Comparison of ENCODE assay signal across 1 cellular context in the genomic region with DNA sequence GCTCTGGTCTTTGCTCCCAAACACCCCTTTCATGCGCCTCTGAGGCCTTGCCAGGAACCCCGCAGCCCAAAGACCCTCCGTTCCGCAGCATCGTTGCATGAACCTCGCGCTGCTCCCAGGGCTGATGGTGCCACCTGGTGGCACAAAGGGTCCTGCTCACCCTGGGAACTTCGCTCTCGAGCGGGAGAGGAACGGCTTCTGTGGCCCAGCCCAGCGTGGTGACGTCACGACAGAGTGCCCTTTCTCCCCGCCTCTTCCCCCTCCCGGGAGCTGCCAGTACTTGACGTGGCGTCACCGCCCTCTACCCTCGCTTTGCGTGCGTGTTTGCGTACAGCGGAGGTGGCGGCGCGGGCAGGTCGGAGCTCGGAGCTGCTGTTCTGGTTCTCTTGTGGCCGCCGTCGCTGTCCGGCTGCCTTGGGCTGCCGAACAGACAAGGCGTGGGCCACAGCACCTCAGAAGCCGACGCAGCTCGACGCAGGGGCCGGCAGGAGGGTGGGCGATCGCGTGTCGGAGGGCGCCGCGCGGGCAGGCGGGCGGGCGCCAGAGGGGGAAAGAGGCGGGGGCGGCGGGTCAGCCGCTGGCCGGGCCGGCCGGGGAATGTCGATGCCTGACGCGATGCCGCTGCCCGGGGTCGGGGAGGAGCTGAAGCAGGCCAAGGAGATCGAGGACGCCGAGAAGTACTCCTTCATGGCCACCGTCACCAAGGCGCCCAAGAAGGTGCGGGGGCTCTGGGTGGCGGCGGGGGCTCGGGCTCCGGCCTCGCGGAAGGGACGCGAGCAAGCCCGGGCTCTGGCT.
TF ChIP-seq lines count a peak whose summit lies in the region.

A gene (plus strand): TSS at position 310 of the 795 bp plus-strand sequence. CDS start 288 bp downstream, at position 598.

TF ChIP-seq in HepG2, 621 proteins besides CTCF, POLR2A, EP300 and RAD21 (continued from another document and continues in another):
- TF ChIP-seq ZMYM4 (CRISPR knock-in tag; IDR thresholded peaks at IDR 0.05) (peak; percentile 94), SOX5 (CRISPR knock-in tag; IDR thresholded peaks at IDR 0.05; ENCODE audit: borderline replicate concordance) (peak; percentile 60; the same call in 1 of the 2 replicates), ASH2L (IDR thresholded peaks at IDR 0.05; ENCODE audit: insufficient read length, low read depth, low read length) (peak; percentile 89), ZKSCAN1 (IDR thresholded peaks at IDR 0.05; ENCODE audit: low read length) (no peak), ELF1 (CRISPR knock-in tag; IDR thresholded peaks at IDR 0.05) (peak; percentile 75), RBM39 (IDR thresholded peaks at IDR 0.05; ENCODE audit: low read depth, low read length, poor library complexity, severe bottlenecking) (peak; percentile 79), CCAR2 (optimal IDR thresholded peaks at IDR 0.05; ENCODE audit: low read depth, low read length) (no peak), NCOA5 (CRISPR knock-in tag; IDR thresholded peaks at IDR 0.05) (no peak), ZBTB3 (CRISPR knock-in tag; IDR thresholded peaks at IDR 0.05; ENCODE audit: borderline replicate concordance, low read depth) (peak; percentile 79; the same call in 1 of the 2 replicates), THYN1 (CRISPR knock-in tag; IDR thresholded peaks at IDR 0.05; ENCODE audit: borderline replicate concordance, low read depth) (no peak), PITX1 (CRISPR knock-in tag; IDR thresholded peaks at IDR 0.05) (no peak; the same call in 1 of the 2 replicates), KLF13 (CRISPR knock-in tag; IDR thresholded peaks at IDR 0.05) (0 out of 2 replicates have a peak, but pooled peaks have one; percentile 16), GPN1 (CRISPR knock-in tag; IDR thresholded peaks at IDR 0.05; ENCODE audit: borderline replicate concordance) (no peak), HOXD1 (CRISPR knock-in tag; IDR thresholded peaks at IDR 0.05) (no peak), ZNF816 (CRISPR knock-in tag; IDR thresholded peaks at IDR 0.05; ENCODE audit: borderline replicate concordance) (no peak), KAT2B (IDR thresholded peaks at IDR 0.05; ENCODE audit: borderline replicate concordance, low read depth, low read length) (no peak), ETV5 (CRISPR knock-in tag; IDR thresholded peaks at IDR 0.05; ENCODE audit: borderline replicate concordance) (peak; percentile 57; the same call in 1 of the 2 replicates), CHCHD3 (CRISPR knock-in tag; IDR thresholded peaks at IDR 0.05) (no peak), ZNF773 (CRISPR knock-in tag; IDR thresholded peaks at IDR 0.05; ENCODE audit: borderline replicate concordance) (no peak), SMAD3 (CRISPR knock-in tag; IDR thresholded peaks at IDR 0.05) (peak; percentile 47; the same call in 1 of the 2 replicates), TGIF2 (CRISPR knock-in tag; IDR thresholded peaks at IDR 0.05) (no peak; the same call in none of the 2 replicates), CENPX (CRISPR knock-in tag; IDR thresholded peaks at IDR 0.05) (no peak), NKX3-1 (CRISPR knock-in tag; IDR thresholded peaks at IDR 0.05) (peak; percentile 44; the same call in 1 of the 2 replicates), ONECUT2 (CRISPR knock-in tag; IDR thresholded peaks at IDR 0.05) (no peak), FOXO1 (CRISPR knock-in tag; IDR thresholded peaks at IDR 0.05) (peak; percentile 52; the same call in 1 of the 2 replicates), ZIK1 (CRISPR knock-in tag; IDR thresholded peaks at IDR 0.05; ENCODE audit: borderline replicate concordance, low read depth) (peak; percentile 73; the same call in 1 of the 2 replicates), GTF2F1 (IDR thresholded peaks at IDR 0.05; ENCODE audit: low read length) (no peak), FIP1L1 (IDR thresholded peaks at IDR 0.05; ENCODE audit: borderline replicate concordance, insufficient read depth, low read depth, low read length) (no peak), STAT5B (CRISPR knock-in tag; IDR thresholded peaks at IDR 0.05) (no peak; the same call in 1 of the 2 replicates), MBD4 (IDR thresholded peaks at IDR 0.05; ENCODE audit: borderline replicate concordance, low read length) (no peak), ATF7 (IDR thresholded peaks at IDR 0.05) (peak; percentile 99), ATF7 (CRISPR knock-in tag; IDR thresholded peaks at IDR 0.05) (peak; percentile 91), NRL (CRISPR knock-in tag; IDR thresholded peaks at IDR 0.05; ENCODE audit: borderline replicate concordance) (no peak), HOXA7 (CRISPR knock-in tag; IDR thresholded peaks at IDR 0.05) (no peak), MAFF (IDR thresholded peaks at IDR 0.05; ENCODE audit: low read depth, low read length) (no peak), MAFK (conservative IDR thresholded peaks at IDR 0.05 in 1 of 2, IDR thresholded peaks at IDR 0.05 in 1 of 2; ENCODE audit: low read length in 2 of 2) (no peak), FOXC1 (CRISPR knock-in tag; IDR thresholded peaks at IDR 0.05; ENCODE audit: borderline replicate concordance) (peak; percentile 90)
- TF ChIP-seq, protein P1, sequence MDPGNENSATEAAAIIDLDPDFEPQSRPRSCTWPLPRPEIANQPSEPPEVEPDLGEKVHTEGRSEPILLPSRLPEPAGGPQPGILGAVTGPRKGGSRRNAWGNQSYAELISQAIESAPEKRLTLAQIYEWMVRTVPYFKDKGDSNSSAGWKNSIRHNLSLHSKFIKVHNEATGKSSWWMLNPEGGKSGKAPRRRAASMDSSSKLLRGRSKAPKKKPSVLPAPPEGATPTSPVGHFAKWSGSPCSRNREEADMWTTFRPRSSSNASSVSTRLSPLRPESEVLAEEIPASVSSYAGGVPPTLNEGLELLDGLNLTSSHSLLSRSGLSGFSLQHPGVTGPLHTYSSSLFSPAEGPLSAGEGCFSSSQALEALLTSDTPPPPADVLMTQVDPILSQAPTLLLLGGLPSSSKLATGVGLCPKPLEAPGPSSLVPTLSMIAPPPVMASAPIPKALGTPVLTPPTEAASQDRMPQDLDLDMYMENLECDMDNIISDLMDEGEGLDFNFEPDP (CRISPR knock-in tag; conservative IDR thresholded peaks at IDR 0.05): 0 out of 2 replicates have a peak, but pooled peaks have one; percentile 69
- TF ChIP-seq, protein P2, sequence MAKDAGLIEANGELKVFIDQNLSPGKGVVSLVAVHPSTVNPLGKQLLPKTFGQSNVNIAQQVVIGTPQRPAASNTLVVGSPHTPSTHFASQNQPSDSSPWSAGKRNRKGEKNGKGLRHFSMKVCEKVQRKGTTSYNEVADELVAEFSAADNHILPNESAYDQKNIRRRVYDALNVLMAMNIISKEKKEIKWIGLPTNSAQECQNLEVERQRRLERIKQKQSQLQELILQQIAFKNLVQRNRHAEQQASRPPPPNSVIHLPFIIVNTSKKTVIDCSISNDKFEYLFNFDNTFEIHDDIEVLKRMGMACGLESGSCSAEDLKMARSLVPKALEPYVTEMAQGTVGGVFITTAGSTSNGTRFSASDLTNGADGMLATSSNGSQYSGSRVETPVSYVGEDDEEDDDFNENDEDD (CRISPR knock-in tag; IDR thresholded peaks at IDR 0.05; ENCODE audit: borderline replicate concordance): peak; percentile 86
- TF ChIP-seq, protein P3, sequence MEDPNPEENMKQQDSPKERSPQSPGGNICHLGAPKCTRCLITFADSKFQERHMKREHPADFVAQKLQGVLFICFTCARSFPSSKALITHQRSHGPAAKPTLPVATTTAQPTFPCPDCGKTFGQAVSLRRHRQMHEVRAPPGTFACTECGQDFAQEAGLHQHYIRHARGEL (CRISPR knock-in tag; IDR thresholded peaks at IDR 0.05): no peak
- TF ChIP-seq, protein P4, sequence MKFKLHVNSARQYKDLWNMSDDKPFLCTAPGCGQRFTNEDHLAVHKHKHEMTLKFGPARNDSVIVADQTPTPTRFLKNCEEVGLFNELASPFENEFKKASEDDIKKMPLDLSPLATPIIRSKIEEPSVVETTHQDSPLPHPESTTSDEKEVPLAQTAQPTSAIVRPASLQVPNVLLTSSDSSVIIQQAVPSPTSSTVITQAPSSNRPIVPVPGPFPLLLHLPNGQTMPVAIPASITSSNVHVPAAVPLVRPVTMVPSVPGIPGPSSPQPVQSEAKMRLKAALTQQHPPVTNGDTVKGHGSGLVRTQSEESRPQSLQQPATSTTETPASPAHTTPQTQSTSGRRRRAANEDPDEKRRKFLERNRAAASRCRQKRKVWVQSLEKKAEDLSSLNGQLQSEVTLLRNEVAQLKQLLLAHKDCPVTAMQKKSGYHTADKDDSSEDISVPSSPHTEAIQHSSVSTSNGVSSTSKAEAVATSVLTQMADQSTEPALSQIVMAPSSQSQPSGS (CRISPR knock-in tag; IDR thresholded peaks at IDR 0.05): peak; percentile 95
- TF ChIP-seq, protein P5, sequence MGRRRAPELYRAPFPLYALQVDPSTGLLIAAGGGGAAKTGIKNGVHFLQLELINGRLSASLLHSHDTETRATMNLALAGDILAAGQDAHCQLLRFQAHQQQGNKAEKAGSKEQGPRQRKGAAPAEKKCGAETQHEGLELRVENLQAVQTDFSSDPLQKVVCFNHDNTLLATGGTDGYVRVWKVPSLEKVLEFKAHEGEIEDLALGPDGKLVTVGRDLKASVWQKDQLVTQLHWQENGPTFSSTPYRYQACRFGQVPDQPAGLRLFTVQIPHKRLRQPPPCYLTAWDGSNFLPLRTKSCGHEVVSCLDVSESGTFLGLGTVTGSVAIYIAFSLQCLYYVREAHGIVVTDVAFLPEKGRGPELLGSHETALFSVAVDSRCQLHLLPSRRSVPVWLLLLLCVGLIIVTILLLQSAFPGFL (CRISPR knock-in tag; IDR thresholded peaks at IDR 0.05): no peak
- TF ChIP-seq, protein P6, sequence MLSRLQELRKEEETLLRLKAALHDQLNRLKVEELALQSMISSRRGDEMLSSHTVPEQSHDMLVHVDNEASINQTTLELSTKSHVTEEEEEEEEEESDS (CRISPR knock-in tag; IDR thresholded peaks at IDR 0.05; ENCODE audit: borderline replicate concordance): no peak; the same call in 1 of the 2 replicates
- TF ChIP-seq, protein P7, sequence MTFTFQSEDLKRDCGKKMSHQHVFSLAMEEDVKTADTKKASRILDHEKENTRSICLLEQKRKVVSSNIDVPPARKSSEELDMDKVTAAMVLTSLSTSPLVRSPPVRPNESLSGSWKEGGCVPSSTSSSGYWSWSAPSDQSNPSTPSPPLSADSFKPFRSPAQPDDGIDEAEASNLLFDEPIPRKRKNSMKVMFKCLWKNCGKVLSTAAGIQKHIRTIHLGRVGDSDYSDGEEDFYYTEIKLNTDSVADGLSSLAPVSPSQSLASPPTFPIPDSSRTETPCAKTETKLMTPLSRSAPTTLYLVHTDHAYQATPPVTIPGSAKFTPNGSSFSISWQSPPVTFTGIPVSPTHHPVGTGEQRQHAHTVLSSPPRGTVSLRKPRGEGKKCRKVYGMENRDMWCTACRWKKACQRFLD (CRISPR knock-in tag; IDR thresholded peaks at IDR 0.05; ENCODE audit: borderline replicate concordance): 0 out of 2 replicates have a peak, but pooled peaks have one; percentile 37
- TF ChIP-seq, protein P8, sequence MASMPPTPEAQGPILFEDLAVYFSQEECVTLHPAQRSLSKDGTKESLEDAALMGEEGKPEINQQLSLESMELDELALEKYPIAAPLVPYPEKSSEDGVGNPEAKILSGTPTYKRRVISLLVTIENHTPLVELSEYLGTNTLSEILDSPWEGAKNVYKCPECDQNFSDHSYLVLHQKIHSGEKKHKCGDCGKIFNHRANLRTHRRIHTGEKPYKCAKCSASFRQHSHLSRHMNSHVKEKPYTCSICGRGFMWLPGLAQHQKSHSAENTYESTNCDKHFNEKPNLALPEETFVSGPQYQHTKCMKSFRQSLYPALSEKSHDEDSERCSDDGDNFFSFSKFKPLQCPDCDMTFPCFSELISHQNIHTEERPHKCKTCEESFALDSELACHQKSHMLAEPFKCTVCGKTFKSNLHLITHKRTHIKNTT (CRISPR knock-in tag; IDR thresholded peaks at IDR 0.05): no peak
- TF ChIP-seq, protein P9, sequence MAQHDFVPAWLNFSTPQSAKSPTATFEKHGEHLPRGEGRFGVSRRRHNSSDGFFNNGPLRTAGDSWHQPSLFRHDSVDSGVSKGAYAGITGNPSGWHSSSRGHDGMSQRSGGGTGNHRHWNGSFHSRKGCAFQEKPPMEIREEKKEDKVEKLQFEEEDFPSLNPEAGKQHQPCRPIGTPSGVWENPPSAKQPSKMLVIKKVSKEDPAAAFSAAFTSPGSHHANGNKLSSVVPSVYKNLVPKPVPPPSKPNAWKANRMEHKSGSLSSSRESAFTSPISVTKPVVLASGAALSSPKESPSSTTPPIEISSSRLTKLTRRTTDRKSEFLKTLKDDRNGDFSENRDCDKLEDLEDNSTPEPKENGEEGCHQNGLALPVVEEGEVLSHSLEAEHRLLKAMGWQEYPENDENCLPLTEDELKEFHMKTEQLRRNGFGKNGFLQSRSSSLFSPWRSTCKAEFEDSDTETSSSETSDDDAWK (CRISPR knock-in tag; IDR thresholded peaks at IDR 0.05): no peak
- TF ChIP-seq, protein P10, sequence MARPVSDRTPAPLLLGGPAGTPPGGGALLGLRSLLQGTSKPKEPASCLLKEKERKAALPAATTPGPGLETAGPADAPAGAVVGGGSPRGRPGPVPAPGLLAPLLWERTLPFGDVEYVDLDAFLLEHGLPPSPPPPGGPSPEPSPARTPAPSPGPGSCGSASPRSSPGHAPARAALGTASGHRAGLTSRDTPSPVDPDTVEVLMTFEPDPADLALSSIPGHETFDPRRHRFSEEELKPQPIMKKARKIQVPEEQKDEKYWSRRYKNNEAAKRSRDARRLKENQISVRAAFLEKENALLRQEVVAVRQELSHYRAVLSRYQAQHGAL (CRISPR knock-in tag; IDR thresholded peaks at IDR 0.05; ENCODE audit: not compliant biosample characterization): peak; percentile 29
- TF ChIP-seq, protein P11, sequence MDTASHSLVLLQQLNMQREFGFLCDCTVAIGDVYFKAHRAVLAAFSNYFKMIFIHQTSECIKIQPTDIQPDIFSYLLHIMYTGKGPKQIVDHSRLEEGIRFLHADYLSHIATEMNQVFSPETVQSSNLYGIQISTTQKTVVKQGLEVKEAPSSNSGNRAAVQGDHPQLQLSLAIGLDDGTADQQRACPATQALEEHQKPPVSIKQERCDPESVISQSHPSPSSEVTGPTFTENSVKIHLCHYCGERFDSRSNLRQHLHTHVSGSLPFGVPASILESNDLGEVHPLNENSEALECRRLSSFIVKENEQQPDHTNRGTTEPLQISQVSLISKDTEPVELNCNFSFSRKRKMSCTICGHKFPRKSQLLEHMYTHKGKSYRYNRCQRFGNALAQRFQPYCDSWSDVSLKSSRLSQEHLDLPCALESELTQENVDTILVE (CRISPR knock-in tag; IDR thresholded peaks at IDR 0.05): peak; percentile 83; the same call in 1 of the 2 replicates
- TF ChIP-seq, protein P12, sequence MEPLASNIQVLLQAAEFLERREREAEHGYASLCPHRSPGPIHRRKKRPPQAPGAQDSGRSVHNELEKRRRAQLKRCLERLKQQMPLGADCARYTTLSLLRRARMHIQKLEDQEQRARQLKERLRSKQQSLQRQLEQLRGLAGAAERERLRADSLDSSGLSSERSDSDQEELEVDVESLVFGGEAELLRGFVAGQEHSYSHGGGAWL (CRISPR knock-in tag; IDR thresholded peaks at IDR 0.05): no peak; the same call in 1 of the 2 replicates
- TF ChIP-seq, protein P13, sequence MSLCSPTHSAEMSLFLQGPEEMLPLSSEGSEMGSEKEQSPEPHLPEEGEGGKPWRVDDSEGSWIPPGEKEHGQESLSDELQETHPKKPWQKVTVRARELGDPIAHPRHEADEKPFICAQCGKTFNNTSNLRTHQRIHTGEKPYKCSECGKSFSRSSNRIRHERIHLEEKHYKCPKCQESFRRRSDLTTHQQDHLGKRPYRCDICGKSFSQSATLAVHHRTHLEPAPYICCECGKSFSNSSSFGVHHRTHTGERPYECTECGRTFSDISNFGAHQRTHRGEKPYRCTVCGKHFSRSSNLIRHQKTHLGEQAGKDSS (CRISPR knock-in tag; IDR thresholded peaks at IDR 0.05; ENCODE audit: borderline replicate concordance, low read depth): no peak; the same call in none of the 2 replicates
- TF ChIP-seq, protein P14, sequence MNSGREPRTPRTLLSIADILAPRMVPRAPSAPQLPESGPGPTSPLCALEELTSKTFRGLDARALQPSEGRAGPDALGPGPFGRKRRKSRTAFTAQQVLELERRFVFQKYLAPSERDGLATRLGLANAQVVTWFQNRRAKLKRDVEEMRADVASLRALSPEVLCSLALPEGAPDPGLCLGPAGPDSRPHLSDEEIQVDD (CRISPR knock-in tag; IDR thresholded peaks at IDR 0.05; ENCODE audit: borderline replicate concordance): peak; percentile 39; the same call in 1 of the 2 replicates
